Comparison of ENCODE assay signal across 9 cellular contexts in genomic region chr14:63204407-63205280, GRCh38. TPM values are rescaled to one million over a fixed set of nuclear protein-coding genes. Genes with fewer than 3 reads are reported as not detected.
DNase-seq lines count a peak whose midpoint lies in the region; ATAC-seq and TF ChIP-seq lines count a peak whose summit lies in the region.
"Had no signal": no experiment of that assay in that cellular context is flagged by ENCODE, and none has a peak within 500 bp of the region (broad histone marks: within the 10 kb centered on the region; RNA-seq: fewer than 3 reads in every experiment).

TSS of gene RHOJ (plus strand) at chr14:63204443. CDS start at chr14:63204870, 427 bp downstream.

- H3K79me2 ChIP-seq in SK-N-SH (ENCODE audit: insufficient read depth), result peaks cover 23% of the 10 kb centered on the region

- peak within 1 kb of the TSS; percentile 81 for H2AFZ ChIP-seq in SK-N-SH (ENCODE audit: low read depth)

- ATAC-seq in GM18505 (IDR thresholded peaks at IDR 0.05; ENCODE audit: unreplicated experiment) (no peak), HG02973 (IDR thresholded peaks at IDR 0.05; ENCODE audit: unreplicated experiment) (no peak), GM19023 (IDR thresholded peaks at IDR 0.05; ENCODE audit: unreplicated experiment) (no peak)

- H3K4me1 ChIP-seq in SK-N-SH (ENCODE audit: control insufficient read depth in 1 of 2, insufficient read depth in 2 of 2, low read depth in 1 of 2, low read length in 1 of 2), result peaks cover 3 to 5% of the 10 kb centered on the region in 2 experiments; a peak in 2 of 4 replicates

- peaks cover 19% of the 10 kb centered on the region for H3F3A ChIP-seq in SK-N-SH (replicated peaks; ENCODE audit: insufficient read depth)

- CTCF ChIA-PET in SK-N-SH (lab: Yijun Ruan, JAX), result interaction anchor here (0.6 to 1.3 kb wide), 5 partner anchors 8 to 222 kb away, joined by 3 to 5 read pairs (median 3); no protein-coding TSS in a partner anchor

- H4K20me1 ChIP-seq in SK-N-SH (ENCODE audit: insufficient read depth), result no peaks in the 10 kb centered on the region

- H3K4me2 ChIP-seq in SK-N-SH, result peak within 1 kb of the TSS; percentile 85

- POLR2A ChIA-PET in SK-N-SH (lab: Yijun Ruan, JAX), result no interaction called here

- TF ChIP-seq POLR2A in GM18505 (IDR thresholded peaks at IDR 0.05; ENCODE audit: borderline replicate concordance, extremely low read depth, insufficient read depth, insufficient read length), result no peak

- H3K9me2 ChIP-seq in SK-N-SH, result no peaks in the 10 kb centered on the region

- DNase-seq in EL, result peak; percentile 37
- no peak for DNase-seq in SK-N-SH
- peak in 35 of 42 donors; percentile 4 to 53 (median 20) for DNase-seq in head of caudate nucleus
- no peak for DNase-seq in posterior vena cava (ENCODE audit: low spot score)
- no peak for DNase-seq in AG08396 (ENCODE audit: low spot score)

- peak within 1 kb of the TSS; percentile 88 for H3K9ac ChIP-seq in SK-N-SH

- no peak for TF ChIP-seq CTCF in SK-N-SH (IDR thresholded peaks at IDR 0.05)

- 35% methylated on average over 23 of the region's 23 CpGs for WGBS in SK-N-SH (ENCODE audit: low lambda C conversion rate)

- H3K9me3 ChIP-seq in SK-N-SH, result no peaks in the 10 kb centered on the region
- H3K9me3 ChIP-seq: neutrophil had no signal

- intact Hi-C loops in head of caudate nucleus (cut with DNase I), result no loop called here
- intact Hi-C loops in posterior vena cava (cut with DNase I), result no loop called here

- H3K4me3 ChIP-seq in SK-N-SH (ENCODE audit: low read depth in 2 of 2, low read length in 1 of 2), result peak within 1 kb of the TSS; percentile 40 to 65

- TF ChIP-seq EP300 in SK-N-SH (IDR thresholded peaks at IDR 0.05; ENCODE audit: borderline replicate concordance in 1 of 2, low read depth in 1 of 2, low read length in 1 of 2), result no peak

- no peak for TF ChIP-seq RAD21 in SK-N-SH (IDR thresholded peaks at IDR 0.05; ENCODE audit: low read length)

- H3K27me3 ChIP-seq in SK-N-SH (ENCODE audit: insufficient read depth), result no peaks in the 10 kb centered on the region

- H3K27ac ChIP-seq in SK-N-SH (ENCODE audit: low read depth in 2 of 2, low read length in 1 of 2), result peak within 1 kb of the TSS in 1 of 2 experiments; percentile 94; a peak in 2 of 4 replicates
- H3K27ac ChIP-seq: neutrophil had no signal

- H3K36me3 ChIP-seq in SK-N-SH (replicated peaks in 1 of 2; ENCODE audit: control insufficient read depth in 1 of 2, insufficient read depth in 2 of 2, low read length in 1 of 2), result no peaks in the 10 kb centered on the region
- H3K36me3 ChIP-seq: neutrophil had no signal

TF ChIP-seq in SK-N-SH, 30 proteins besides CTCF, POLR2A, EP300 and RAD21:
- no peak for TF ChIP-seq CHD2 (IDR thresholded peaks at IDR 0.05; ENCODE audit: low read length, partially characterized antibody)
- TF ChIP-seq FOXJ3 (CRISPR knock-in tag; IDR thresholded peaks at IDR 0.05), result no peak
- TF ChIP-seq GABPA (IDR thresholded peaks at IDR 0.05; ENCODE audit: low read depth), result no peak
- no peak for TF ChIP-seq EZH2phosphoT487 (IDR thresholded peaks at IDR 0.05; ENCODE audit: borderline replicate concordance, low read depth)
- 0 out of 2 replicates have a peak, but pooled peaks have one; percentile 2 for TF ChIP-seq POLR2AphosphoS5 (IDR thresholded peaks at IDR 0.05; ENCODE audit: low read depth, low read length)
- no peak for TF ChIP-seq RFX5 (IDR thresholded peaks at IDR 0.05; ENCODE audit: low read length)
- TF ChIP-seq, protein P1, sequence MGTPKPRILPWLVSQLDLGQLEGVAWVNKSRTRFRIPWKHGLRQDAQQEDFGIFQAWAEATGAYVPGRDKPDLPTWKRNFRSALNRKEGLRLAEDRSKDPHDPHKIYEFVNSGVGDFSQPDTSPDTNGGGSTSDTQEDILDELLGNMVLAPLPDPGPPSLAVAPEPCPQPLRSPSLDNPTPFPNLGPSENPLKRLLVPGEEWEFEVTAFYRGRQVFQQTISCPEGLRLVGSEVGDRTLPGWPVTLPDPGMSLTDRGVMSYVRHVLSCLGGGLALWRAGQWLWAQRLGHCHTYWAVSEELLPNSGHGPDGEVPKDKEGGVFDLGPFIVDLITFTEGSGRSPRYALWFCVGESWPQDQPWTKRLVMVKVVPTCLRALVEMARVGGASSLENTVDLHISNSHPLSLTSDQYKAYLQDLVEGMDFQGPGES (IDR thresholded peaks at IDR 0.05; ENCODE audit: low read depth, low read length), result no peak

RNA-seq across cellular contexts. Expression of gene RHOJ, which starts in this region (rescaled TPM):
- polyA plus RNA-seq in SK-N-SH (2012; rRNA removed), result 12.1 and 16.7 TPM in 2 replicates
- polyA plus RNA-seq in SK-N-SH (2012; cell fraction: cytosol; rRNA removed), result 7.5 and 9.2 TPM in 2 replicates
- polyA plus RNA-seq in SK-N-SH (2012; cell fraction: nucleus; rRNA removed), result 16.7 and 28.3 TPM in 2 replicates
- total RNA-seq in posterior vena cava, result 10 to 100 TPM; 19.8 to 22.8 TPM

Comparison
In these comparisons a context has a peak if more than half of its experiments do, and no peak if none do; other contexts are left out.
1. DNase-seq: peak in EL (single experiment) and head of caudate nucleus (35 of 42); none in SK-N-SH (single experiment), posterior vena cava (single experiment) and AG08396 (single experiment).